ENCODE assay signal across 1 cellular context in the genomic region with DNA sequence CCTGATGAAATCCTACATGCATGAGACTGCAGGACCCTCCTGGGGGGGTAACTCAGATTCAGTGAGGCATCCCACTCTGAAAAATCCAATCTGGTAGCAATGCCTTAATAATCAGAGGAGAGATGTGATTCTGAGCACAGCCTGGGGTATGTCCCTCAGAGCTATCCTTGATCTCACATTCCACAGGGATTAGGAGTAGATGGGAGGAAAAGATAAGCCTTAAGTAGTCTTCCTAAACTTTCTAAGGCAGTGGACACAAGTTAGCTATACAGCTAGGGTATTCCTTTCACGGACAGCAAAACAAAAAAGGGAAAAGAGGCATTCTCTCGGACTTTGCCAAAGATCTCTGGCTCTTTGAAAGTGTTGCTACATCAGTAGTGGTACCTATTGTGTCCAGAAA.
TF ChIP-seq lines count a peak whose summit lies in the region.

No MANE protein-coding gene starts in this region.

TF ChIP-seq in endothelial cell of umbilical vein, 7 proteins besides CTCF, POLR2A, EP300 and RAD21:
- TF ChIP-seq GATA2 (IDR thresholded peaks at IDR 0.05; ENCODE audit: insufficient read depth, insufficient read length, low read depth, low read length) (peak; percentile 80), JUN (IDR thresholded peaks at IDR 0.05; ENCODE audit: borderline replicate concordance, insufficient read depth, insufficient read length, low read depth) (no peak), MYC (IDR thresholded peaks at IDR 0.05; ENCODE audit: low read depth, low read length) (no peak), POLR2AphosphoS5 (IDR thresholded peaks at IDR 0.05; ENCODE audit: insufficient read depth, low read depth, low read length) (no peak), MAX (IDR thresholded peaks at IDR 0.05; ENCODE audit: insufficient read depth, insufficient read length) (no peak), EZH2 (IDR thresholded peaks at IDR 0.05; ENCODE audit: borderline replicate concordance, low read depth, low read length, severe bottlenecking) (no peak)
